8 cellular contexts compared by ENCODE assay signal in the genomic region with DNA sequence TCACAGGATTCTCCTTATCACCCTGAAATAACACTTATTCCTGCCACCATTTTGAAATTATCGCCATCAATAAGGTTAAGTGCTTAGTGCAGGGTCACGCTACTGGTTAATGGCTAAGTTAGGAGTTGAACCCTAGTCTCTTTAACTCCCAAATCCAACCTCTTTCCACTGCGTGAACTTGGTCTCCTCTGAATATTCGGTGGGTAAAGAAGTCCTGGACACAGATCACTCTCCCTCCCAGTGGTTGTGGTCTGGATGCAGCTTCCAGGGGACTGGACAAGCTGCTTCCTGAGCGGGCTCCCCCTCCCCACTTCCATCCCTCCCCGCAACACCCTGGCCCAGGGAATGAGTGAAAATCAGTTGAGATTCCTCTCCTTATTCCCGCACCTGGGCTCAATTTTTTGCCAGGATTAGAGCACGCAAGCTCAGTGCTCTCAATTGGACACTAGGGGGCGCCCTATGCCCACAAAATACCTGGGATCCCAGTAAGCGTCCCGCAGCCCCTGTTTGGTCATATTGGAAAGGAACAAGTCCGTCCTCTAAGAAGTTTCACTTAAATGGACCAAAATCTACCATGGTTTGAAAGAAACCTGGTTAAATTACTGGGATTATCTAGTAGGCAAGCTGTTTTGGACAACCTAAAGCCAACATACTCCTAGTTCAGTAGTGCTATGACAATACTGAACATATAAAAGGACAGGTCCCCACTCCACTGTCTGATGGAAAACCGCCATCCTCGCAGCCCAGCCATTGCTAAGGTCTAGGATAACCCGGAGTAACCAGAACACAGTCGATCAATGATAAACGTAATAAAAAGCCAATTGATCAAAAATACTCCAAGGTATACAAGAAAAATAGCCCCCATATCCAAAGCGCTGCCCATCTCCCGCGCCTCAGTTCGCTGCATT. TPM values are rescaled to one million over a fixed set of nuclear protein-coding genes. Genes with fewer than 3 reads are reported as not detected.
DNase-seq lines count a peak whose midpoint lies in the region; ATAC-seq, FAIRE-seq and TF ChIP-seq lines count a peak whose summit lies in the region.

No MANE protein-coding gene starts in this region.

- ATAC-seq in HG02943 (IDR thresholded peaks at IDR 0.05; ENCODE audit: low read depth, unreplicated experiment) (peak; percentile 58), HepG2 (peak; percentile 98), HG02973 (IDR thresholded peaks at IDR 0.05; ENCODE audit: unreplicated experiment) (no peak)

- H3K27me3 ChIP-seq in HepG2 (ENCODE audit: control insufficient read depth in 1 of 2, insufficient read depth in 2 of 2, low read length in 2 of 2) = peaks cover 4 to 20% of the 10 kb centered on the region in 2 experiments; a peak in 3 of 5 replicates

- peak; percentile 82 for FAIRE-seq in HepG2 (lab: Jason Lieb, UNC)

- H3K4me1 Mint-ChIP-seq in activated CD4-positive, alpha-beta T cell treated with anti-CD3 and anti-CD28 coated beads, Interleukin-2, amount 10 ng/mL, durations not matched to agents 24 days and 14 days = peaks cover 40% of the 10 kb centered on the region

- DNase-seq in NCI-H2227 treated with DMSO at 0.1 percent for 48 hours (lab: John Stamatoyannopoulos, UW) (peak; percentile 86), dedifferentiated amniotic fluid mesenchymal stem cell (ENCODE audit: extremely low spot score) (peak; percentile 25), HepG2 (ENCODE audit: low spot score) (peak; percentile 73)
- DNase-seq in activated CD4-positive, alpha-beta T cell treated with anti-CD3 and anti-CD28 coated beads, Interleukin-2, amount 10 ng/mL, durations not matched to agents 24 days and 14 days = peak; percentile 91
- peak; percentile 66 to 71 for DNase-seq in stimulated activated CD4-positive, alpha-beta T cell treated with anti-CD3 and anti-CD28 coated beads, Interleukin-4, amount 100 ng/mL, for 48 hours (ENCODE audit: low read depth in 2 of 2)

- H3K27ac ChIP-seq in HepG2 (ENCODE audit: extremely low read length, insufficient read depth, low read length) = no peak overlapping the region

- H3K36me3 ChIP-seq in HepG2 (replicated peaks in 1 of 2; ENCODE audit: control insufficient read depth in 1 of 2, insufficient read depth in 2 of 2, low read length in 2 of 2) = no peaks in the 10 kb centered on the region

- in situ Hi-C loops in HepG2 (cut with HindIII; ENCODE audit: extremely low pct_ligation_motif_present, low pct_unique_long_range_greater_than_20kb) = loop anchor here (5.0 kb wide), 2 partner anchors 33 to 288 kb away; no protein-coding TSS in a partner anchor

- TF ChIP-seq EP300 in HepG2 (IDR thresholded peaks at IDR 0.05; ENCODE audit: low read depth in 2 of 2, low read length in 2 of 2) (no peak), HepG2 (CRISPR knock-in tag; IDR thresholded peaks at IDR 0.05; ENCODE audit: borderline replicate concordance) (no peak)

- BruUV-seq in HepG2 (replicated peaks; lab: Mats Ljungman, UMichigan) = no TSS peak

- TF ChIP-seq POLR2A in HepG2 (IDR thresholded peaks at IDR 0.05; ENCODE audit: insufficient read depth in 1 of 2, low read depth in 2 of 2, low read length in 2 of 2) = no peak

- no peaks in the 10 kb centered on the region for H3K9me3 Mint-ChIP-seq in activated CD4-positive, alpha-beta T cell treated with anti-CD3 and anti-CD28 coated beads, Interleukin-2, amount 10 ng/mL, durations not matched to agents 24 days and 14 days

- H3K9me3 ChIP-seq in HepG2 (ENCODE audit: low read length) = no peaks in the 10 kb centered on the region

- no peaks in the 10 kb centered on the region for H4K20me1 ChIP-seq in HepG2 (ENCODE audit: insufficient read depth, low read length)

- H3K27me3 Mint-ChIP-seq in activated CD4-positive, alpha-beta T cell treated with anti-CD3 and anti-CD28 coated beads, Interleukin-2, amount 10 ng/mL, durations not matched to agents 24 days and 14 days = peaks cover 2% of the 10 kb centered on the region

- no peaks in the 10 kb centered on the region for H3K79me2 ChIP-seq in HepG2 (ENCODE audit: insufficient read depth, low read length)

- TF ChIP-seq CTCF in GM12801 (IDR thresholded peaks at IDR 0.05; ENCODE audit: extremely low read depth, insufficient read length) (peak; percentile 31), HepG2 (CRISPR knock-in tag; IDR thresholded peaks at IDR 0.05) (peak; percentile 92)

- no peak overlapping the region for H3K27ac Mint-ChIP-seq in activated CD4-positive, alpha-beta T cell treated with anti-CD3 and anti-CD28 coated beads, Interleukin-2, amount 10 ng/mL, durations not matched to agents 24 days and 14 days

- WGBS in HepG2 (ENCODE audit: low lambda C conversion rate) = 26% methylated on average over 21 of the region's 21 CpGs

- no peak overlapping the region for H3K9ac ChIP-seq in HepG2 (ENCODE audit: insufficient read depth, low read depth, low read length)

- H3K4me2 ChIP-seq in HepG2 (ENCODE audit: low read depth, low read length) = no peak overlapping the region

- TF ChIP-seq RAD21 in HepG2 (CRISPR knock-in tag; IDR thresholded peaks at IDR 0.05) = peak; percentile 85

- no peaks in the 10 kb centered on the region for H3K4me1 ChIP-seq in HepG2 (ENCODE audit: insufficient read depth, low read length)

- intact Hi-C loops in activated CD4-positive, alpha-beta T cell treated with anti-CD3 and anti-CD28 coated beads, Interleukin-2, amount 10 ng/mL, durations not matched to agents 24 days and 14 days (cut with micrococcal nuclease) = loop anchor here (1.0 to 10.0 kb wide), 6 partner anchors 22 to 289 kb away; a partner anchor contains a TSS
- intact Hi-C loops in HepG2 (cut with micrococcal nuclease; ENCODE audit: unreplicated experiment) = loop anchor here (1.0 to 5.0 kb wide), 5 partner anchors 23 to 288 kb away; no protein-coding TSS in a partner anchor

- no peak overlapping the region for H2AFZ ChIP-seq in HepG2 (ENCODE audit: low read length)

- CTCF ChIA-PET in HepG2 (lab: Yijun Ruan, JAX; ENCODE audit: low intra/inter-chr PET ratio, low total read pairs) = interaction anchor here (1.2 to 3.2 kb wide), 4 partner anchors 22 to 167 kb away, joined by 3 to 32 read pairs (median 11); no protein-coding TSS in a partner anchor

- H3K36me3 Mint-ChIP-seq in activated CD4-positive, alpha-beta T cell treated with anti-CD3 and anti-CD28 coated beads, Interleukin-2, amount 10 ng/mL, durations not matched to agents 24 days and 14 days (ENCODE audit: low read depth) = no peaks in the 10 kb centered on the region

- H3K4me3 ChIP-seq in HepG2 (replicated peaks in 1 of 3; ENCODE audit: insufficient read depth in 1 of 3, low read depth in 2 of 3, low read length in 3 of 3) = no peak overlapping the region

- no peak overlapping the region for H3K4me3 Mint-ChIP-seq in activated CD4-positive, alpha-beta T cell treated with anti-CD3 and anti-CD28 coated beads, Interleukin-2, amount 10 ng/mL, durations not matched to agents 24 days and 14 days

- POLR2A ChIA-PET in HepG2 (lab: Yijun Ruan, JAX) = no interaction called here

TF ChIP-seq in HepG2, 621 proteins besides CTCF, POLR2A, EP300 and RAD21:
- TF ChIP-seq SMARCC2 (IDR thresholded peaks at IDR 0.05) (peak; percentile 29; the same call in 1 of the 2 replicates), PITX1 (CRISPR knock-in tag; IDR thresholded peaks at IDR 0.05) (peak; percentile 44; the same call in 1 of the 2 replicates), SMC3 (IDR thresholded peaks at IDR 0.05; ENCODE audit: low read length) (peak; percentile 84), STAG1 (CRISPR knock-in tag; IDR thresholded peaks at IDR 0.05) (peak; percentile 84), NKX3-1 (CRISPR knock-in tag; IDR thresholded peaks at IDR 0.05) (no peak)
- TF ChIP-seq, protein P1, sequence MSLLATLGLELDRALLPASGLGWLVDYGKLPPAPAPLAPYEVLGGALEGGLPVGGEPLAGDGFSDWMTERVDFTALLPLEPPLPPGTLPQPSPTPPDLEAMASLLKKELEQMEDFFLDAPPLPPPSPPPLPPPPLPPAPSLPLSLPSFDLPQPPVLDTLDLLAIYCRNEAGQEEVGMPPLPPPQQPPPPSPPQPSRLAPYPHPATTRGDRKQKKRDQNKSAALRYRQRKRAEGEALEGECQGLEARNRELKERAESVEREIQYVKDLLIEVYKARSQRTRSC (CRISPR knock-in tag; IDR thresholded peaks at IDR 0.05; ENCODE audit: low read depth) = no peak

RNA-seq across cellular contexts. Expression of a gene that starts 40.4 kb away (rescaled TPM):
- 4.5 and 5.2 TPM in 2 replicates for total RNA-seq in activated CD4-positive, alpha-beta T cell treated with anti-CD3 and anti-CD28 coated beads, Interleukin-2, amount 10 ng/mL, durations not matched to agents 24 days and 14 days
- total RNA-seq in HepG2 (2016; rRNA removed; fragmentation: Illumina TruSeq; extraction: Trizol) = not detected in 2 replicates
- not detected in 2 replicates for total RNA-seq in HepG2 (2016; cell fraction: cytosol; rRNA removed; fragmentation: Illumina TruSeq; extraction: Trizol; ENCODE audit: low read depth)
- total RNA-seq in HepG2 (2016; cell fraction: insoluble cytoplasmic fraction; rRNA removed; fragmentation: Illumina TruSeq; extraction: Trizol) = not detected in 2 replicates
- not detected in 2 replicates for total RNA-seq in HepG2 (2016; cell fraction: membrane; rRNA removed; fragmentation: Illumina TruSeq; extraction: Trizol)
- total RNA-seq in HepG2 (2016; cell fraction: nucleus; rRNA removed; fragmentation: Illumina TruSeq; extraction: Trizol) = not detected in 2 replicates
- polyA plus RNA-seq in HepG2 (2011; rRNA removed) = not detected in 2 replicates
- not detected in 2 replicates for polyA plus RNA-seq in HepG2 (2011; cell fraction: cytosol; rRNA removed)
- not detected in 2 replicates for polyA plus RNA-seq in HepG2 (2011; cell fraction: nucleus; rRNA removed)
- not detected in 2 replicates for polyA plus RNA-seq in HepG2 (2012)
- polyA plus RNA-seq in HepG2 (2016; cell fraction: cytosol; fragmentation: Illumina TruSeq; extraction: Trizol; ENCODE audit: low read depth) = not detected in 2 replicates
- polyA plus RNA-seq in HepG2 (2016; cell fraction: insoluble cytoplasmic fraction; fragmentation: Illumina TruSeq; extraction: Trizol; ENCODE audit: low read depth) = not detected in 2 replicates
- not detected in 2 replicates for polyA plus RNA-seq in HepG2 (2016; cell fraction: membrane; fragmentation: Illumina TruSeq; extraction: Trizol; ENCODE audit: low read depth)
- polyA plus RNA-seq in HepG2 (2016; cell fraction: nucleus; fragmentation: Illumina TruSeq; extraction: Trizol; ENCODE audit: insufficient read depth, low read depth) = not detected in 2 replicates
- 0.14 TPM in 1 of 2 replicates, not detected in the other for polyA minus RNA-seq in HepG2 (2011; rRNA and poly(A)+ RNA removed; ENCODE audit: low replicate concordance)
- not detected in 2 replicates for polyA minus RNA-seq in HepG2 (2011; cell fraction: cytosol; rRNA and poly(A)+ RNA removed)
- not detected in 2 replicates for polyA minus RNA-seq in HepG2 (2011; cell fraction: nucleus; rRNA and poly(A)+ RNA removed)

Comparison
In these comparisons a context has a peak if more than half of its experiments do, and no peak if none do; other contexts are left out.
1. DNase-seq: peak in every context shown above with its lines; median percentile 91 in activated CD4-positive, alpha-beta T cell treated with anti-CD3 and anti-CD28 coated beads, Interleukin-2, amount 10 ng/mL, durations not matched to agents 24 days and 14 days; 86 in NCI-H2227 treated with DMSO at 0.1 percent for 48 hours; 73 in HepG2; 68 in stimulated activated CD4-positive, alpha-beta T cell treated with anti-CD3 and anti-CD28 coated beads, Interleukin-4, amount 100 ng/mL, for 48 hours; 25 in dedifferentiated amniotic fluid mesenchymal stem cell.